Comparison of ENCODE assay signal across 1 cellular context in the genomic region with DNA sequence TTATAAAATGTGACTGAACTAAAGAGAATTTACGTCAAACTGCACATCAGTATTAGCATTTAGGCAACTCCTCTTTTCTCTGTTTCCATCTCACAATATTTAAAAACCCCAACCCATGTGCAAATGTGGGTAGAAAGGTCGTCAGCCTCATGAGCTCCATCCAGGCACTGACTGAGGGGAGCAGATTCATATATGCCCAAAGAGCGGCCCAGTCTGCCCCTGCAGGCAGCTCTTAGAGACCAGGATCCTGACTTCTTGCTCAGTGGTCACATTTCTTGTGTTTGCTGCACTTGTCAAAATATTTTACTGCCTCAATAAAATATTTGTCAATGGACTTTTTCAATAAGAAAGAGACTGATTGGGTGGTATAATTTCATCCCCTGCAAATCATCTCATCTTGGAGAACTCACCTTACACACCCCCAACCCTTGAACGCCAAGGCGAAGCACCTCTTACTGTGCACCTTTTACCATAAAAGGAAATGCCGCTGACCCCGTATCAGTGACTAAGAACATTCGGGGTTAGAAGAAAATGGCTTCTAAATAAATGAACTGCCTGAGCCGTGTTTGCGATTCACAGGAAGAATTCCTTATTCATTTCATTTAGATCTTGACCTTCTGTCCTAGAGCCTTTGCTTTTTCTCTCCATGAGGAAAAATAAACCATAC.
TF ChIP-seq lines count a peak whose summit lies in the region.

No MANE protein-coding gene starts in this region.

TF ChIP-seq in GM23338, 12 proteins besides CTCF, POLR2A, EP300 and RAD21:
- TF ChIP-seq, protein P1, sequence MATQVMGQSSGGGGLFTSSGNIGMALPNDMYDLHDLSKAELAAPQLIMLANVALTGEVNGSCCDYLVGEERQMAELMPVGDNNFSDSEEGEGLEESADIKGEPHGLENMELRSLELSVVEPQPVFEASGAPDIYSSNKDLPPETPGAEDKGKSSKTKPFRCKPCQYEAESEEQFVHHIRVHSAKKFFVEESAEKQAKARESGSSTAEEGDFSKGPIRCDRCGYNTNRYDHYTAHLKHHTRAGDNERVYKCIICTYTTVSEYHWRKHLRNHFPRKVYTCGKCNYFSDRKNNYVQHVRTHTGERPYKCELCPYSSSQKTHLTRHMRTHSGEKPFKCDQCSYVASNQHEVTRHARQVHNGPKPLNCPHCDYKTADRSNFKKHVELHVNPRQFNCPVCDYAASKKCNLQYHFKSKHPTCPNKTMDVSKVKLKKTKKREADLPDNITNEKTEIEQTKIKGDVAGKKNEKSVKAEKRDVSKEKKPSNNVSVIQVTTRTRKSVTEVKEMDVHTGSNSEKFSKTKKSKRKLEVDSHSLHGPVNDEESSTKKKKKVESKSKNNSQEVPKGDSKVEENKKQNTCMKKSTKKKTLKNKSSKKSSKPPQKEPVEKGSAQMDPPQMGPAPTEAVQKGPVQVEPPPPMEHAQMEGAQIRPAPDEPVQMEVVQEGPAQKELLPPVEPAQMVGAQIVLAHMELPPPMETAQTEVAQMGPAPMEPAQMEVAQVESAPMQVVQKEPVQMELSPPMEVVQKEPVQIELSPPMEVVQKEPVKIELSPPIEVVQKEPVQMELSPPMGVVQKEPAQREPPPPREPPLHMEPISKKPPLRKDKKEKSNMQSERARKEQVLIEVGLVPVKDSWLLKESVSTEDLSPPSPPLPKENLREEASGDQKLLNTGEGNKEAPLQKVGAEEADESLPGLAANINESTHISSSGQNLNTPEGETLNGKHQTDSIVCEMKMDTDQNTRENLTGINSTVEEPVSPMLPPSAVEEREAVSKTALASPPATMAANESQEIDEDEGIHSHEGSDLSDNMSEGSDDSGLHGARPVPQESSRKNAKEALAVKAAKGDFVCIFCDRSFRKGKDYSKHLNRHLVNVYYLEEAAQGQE (IDR thresholded peaks at IDR 0.05; ENCODE audit: unreplicated experiment), result no peak
- TF ChIP-seq EZH2phosphoT487 (IDR thresholded peaks at IDR 0.05; ENCODE audit: unreplicated experiment) (no peak), CREB1 (CRISPR knock-in tag; IDR thresholded peaks at IDR 0.05; ENCODE audit: low read depth) (no peak), STAT1 (IDR thresholded peaks at IDR 0.05; ENCODE audit: unreplicated experiment) (no peak), NANOG (IDR thresholded peaks at IDR 0.05; ENCODE audit: borderline replicate concordance) (no peak), POLR2AphosphoS5 (IDR thresholded peaks at IDR 0.05; ENCODE audit: low read depth) (no peak), ZNF114 (CRISPR knock-in tag; IDR thresholded peaks at IDR 0.05) (no peak), ZNF331 (CRISPR knock-in tag; IDR thresholded peaks at IDR 0.05; ENCODE audit: low read depth) (no peak), JUNB (IDR thresholded peaks at IDR 0.05; ENCODE audit: unreplicated experiment) (no peak), EZH2 (IDR thresholded peaks at IDR 0.05; ENCODE audit: low read depth, unreplicated experiment) (no peak)
- TF ChIP-seq, protein P2, sequence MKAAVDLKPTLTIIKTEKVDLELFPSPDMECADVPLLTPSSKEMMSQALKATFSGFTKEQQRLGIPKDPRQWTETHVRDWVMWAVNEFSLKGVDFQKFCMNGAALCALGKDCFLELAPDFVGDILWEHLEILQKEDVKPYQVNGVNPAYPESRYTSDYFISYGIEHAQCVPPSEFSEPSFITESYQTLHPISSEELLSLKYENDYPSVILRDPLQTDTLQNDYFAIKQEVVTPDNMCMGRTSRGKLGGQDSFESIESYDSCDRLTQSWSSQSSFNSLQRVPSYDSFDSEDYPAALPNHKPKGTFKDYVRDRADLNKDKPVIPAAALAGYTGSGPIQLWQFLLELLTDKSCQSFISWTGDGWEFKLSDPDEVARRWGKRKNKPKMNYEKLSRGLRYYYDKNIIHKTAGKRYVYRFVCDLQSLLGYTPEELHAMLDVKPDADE (IDR thresholded peaks at IDR 0.05), result no peak
- TF ChIP-seq, protein P3, sequence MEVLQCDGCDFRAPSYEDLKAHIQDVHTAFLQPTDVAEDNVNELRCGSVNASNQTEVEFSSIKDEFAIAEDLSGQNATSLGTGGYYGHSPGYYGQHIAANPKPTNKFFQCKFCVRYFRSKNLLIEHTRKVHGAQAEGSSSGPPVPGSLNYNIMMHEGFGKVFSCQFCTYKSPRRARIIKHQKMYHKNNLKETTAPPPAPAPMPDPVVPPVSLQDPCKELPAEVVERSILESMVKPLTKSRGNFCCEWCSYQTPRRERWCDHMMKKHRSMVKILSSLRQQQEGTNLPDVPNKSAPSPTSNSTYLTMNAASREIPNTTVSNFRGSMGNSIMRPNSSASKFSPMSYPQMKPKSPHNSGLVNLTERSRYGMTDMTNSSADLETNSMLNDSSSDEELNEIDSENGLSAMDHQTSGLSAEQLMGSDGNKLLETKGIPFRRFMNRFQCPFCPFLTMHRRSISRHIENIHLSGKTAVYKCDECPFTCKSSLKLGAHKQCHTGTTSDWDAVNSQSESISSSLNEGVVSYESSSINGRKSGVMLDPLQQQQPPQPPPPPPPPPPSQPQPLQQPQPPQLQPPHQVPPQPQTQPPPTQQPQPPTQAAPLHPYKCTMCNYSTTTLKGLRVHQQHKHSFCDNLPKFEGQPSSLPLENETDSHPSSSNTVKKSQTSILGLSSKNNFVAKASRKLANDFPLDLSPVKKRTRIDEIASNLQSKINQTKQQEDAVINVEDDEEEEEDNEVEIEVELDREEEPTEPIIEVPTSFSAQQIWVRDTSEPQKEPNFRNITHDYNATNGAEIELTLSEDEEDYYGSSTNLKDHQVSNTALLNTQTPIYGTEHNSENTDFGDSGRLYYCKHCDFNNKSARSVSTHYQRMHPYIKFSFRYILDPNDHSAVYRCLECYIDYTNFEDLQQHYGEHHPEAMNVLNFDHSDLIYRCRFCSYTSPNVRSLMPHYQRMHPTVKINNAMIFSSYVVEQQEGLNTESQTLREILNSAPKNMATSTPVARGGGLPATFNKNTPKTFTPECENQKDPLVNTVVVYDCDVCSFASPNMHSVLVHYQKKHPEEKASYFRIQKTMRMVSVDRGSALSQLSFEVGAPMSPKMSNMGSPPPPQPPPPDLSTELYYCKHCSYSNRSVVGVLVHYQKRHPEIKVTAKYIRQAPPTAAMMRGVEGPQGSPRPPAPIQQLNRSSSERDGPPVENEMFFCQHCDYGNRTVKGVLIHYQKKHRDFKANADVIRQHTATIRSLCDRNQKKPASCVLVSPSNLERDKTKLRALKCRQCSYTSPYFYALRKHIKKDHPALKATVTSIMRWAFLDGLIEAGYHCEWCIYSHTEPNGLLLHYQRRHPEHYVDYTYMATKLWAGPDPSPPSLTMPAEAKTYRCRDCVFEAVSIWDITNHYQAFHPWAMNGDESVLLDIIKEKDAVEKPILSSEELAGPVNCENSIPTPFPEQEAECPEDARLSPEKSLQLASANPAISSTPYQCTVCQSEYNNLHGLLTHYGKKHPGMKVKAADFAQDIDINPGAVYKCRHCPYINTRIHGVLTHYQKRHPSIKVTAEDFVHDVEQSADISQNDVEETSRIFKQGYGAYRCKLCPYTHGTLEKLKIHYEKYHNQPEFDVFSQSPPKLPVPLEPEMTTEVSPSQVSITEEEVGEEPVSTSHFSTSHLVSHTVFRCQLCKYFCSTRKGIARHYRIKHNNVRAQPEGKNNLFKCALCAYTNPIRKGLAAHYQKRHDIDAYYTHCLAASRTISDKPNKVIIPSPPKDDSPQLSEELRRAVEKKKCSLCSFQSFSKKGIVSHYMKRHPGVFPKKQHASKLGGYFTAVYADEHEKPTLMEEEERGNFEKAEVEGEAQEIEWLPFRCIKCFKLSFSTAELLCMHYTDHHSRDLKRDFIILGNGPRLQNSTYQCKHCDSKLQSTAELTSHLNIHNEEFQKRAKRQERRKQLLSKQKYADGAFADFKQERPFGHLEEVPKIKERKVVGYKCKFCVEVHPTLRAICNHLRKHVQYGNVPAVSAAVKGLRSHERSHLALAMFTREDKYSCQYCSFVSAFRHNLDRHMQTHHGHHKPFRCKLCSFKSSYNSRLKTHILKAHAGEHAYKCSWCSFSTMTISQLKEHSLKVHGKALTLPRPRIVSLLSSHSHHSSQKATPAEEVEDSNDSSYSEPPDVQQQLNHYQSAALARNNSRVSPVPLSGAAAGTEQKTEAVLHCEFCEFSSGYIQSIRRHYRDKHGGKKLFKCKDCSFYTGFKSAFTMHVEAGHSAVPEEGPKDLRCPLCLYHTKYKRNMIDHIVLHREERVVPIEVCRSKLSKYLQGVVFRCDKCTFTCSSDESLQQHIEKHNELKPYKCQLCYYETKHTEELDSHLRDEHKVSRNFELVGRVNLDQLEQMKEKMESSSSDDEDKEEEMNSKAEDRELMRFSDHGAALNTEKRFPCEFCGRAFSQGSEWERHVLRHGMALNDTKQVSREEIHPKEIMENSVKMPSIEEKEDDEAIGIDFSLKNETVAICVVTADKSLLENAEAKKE (CRISPR knock-in tag; IDR thresholded peaks at IDR 0.05), result no peak
